Comparison of ENCODE assay signal across 14 cellular contexts in genomic region chr17:57949649-57950048, GRCh38. TPM values are rescaled to one million over a fixed set of nuclear protein-coding genes. Genes with fewer than 3 reads are reported as not detected.
DNase-seq lines count a peak whose midpoint lies in the region; ATAC-seq, FAIRE-seq and TF ChIP-seq lines count a peak whose summit lies in the region.
"Had no signal": no experiment of that assay in that cellular context is flagged by ENCODE, and none has a peak within 500 bp of the region (broad histone marks: within the 10 kb centered on the region; RNA-seq: fewer than 3 reads in every experiment).

No MANE protein-coding gene starts in this region.

- no peak overlapping the region for H3K9ac ChIP-seq in astrocyte (ENCODE audit: low read length)

- no peak for FAIRE-seq in astrocyte (lab: Jason Lieb, UNC)

- peak overlapping the region; percentile 32 for H3K4me2 ChIP-seq in astrocyte (ENCODE audit: low read length)
- no peak overlapping the region for H3K4me2 ChIP-seq in OCI-LY7 (ENCODE audit: low read length)

- DNase-seq in LHCN-M2 (ENCODE audit: low read depth) (peak; percentile 51), astrocyte (ENCODE audit: low read depth) (no peak), lower lobe of right lung (peak; percentile 77), superior temporal gyrus (ENCODE audit: extremely low spot score) (peak; percentile 28), OCI-LY7 (ENCODE audit: low spot score) (no peak), NCI-H1436 treated with DMSO at 0.1 percent for 48 hours (lab: John Stamatoyannopoulos, UW) (no peak)
- DNase-seq in central memory CD4-positive, alpha-beta T cell = no peak
- DNase-seq in activated T-cell treated with anti-CD3 and anti-CD28 coated beads, Interleukin-2, amount 50 U/mL, for 24 hours = no peak
- DNase-seq: activated T-cell treated with anti-CD3 and anti-CD28 coated beads, Interleukin-2, amount 50 U/mL, for 1 hour; effector memory CD8-positive, alpha-beta T cell; left cardiac atrium; NCI-H2081; stimulated activated CD4-positive, alpha-beta T cell treated with anti-CD3 and anti-CD28 coated beads, Interleukin-4, amount 100 ng/mL, for 1 hour; T-cell had no signal

- no peak overlapping the region for H3K27ac ChIP-seq in astrocyte (ENCODE audit: low read depth, low read length)
- peak overlapping the region; percentile 79 for H3K27ac ChIP-seq in lower lobe of right lung
- H3K27ac ChIP-seq in OCI-LY7 (ENCODE audit: low read depth, low read length, poor library complexity, severe bottlenecking) = no peak overlapping the region

- H3K36me3 Mint-ChIP-seq in astrocyte (ENCODE audit: low read depth, unreplicated experiment) = no peaks in the 10 kb centered on the region
- H3K36me3 Mint-ChIP-seq in activated T-cell treated with anti-CD3 and anti-CD28 coated beads, Interleukin-2, amount 50 U/mL, for 24 hours (ENCODE audit: low read depth) = no peaks in the 10 kb centered on the region
- H3K36me3 Mint-ChIP-seq: T-cell had no signal

- peaks cover 3% of the 10 kb centered on the region for H4K20me1 ChIP-seq in astrocyte (ENCODE audit: insufficient read depth, low read length)
- no peaks in the 10 kb centered on the region for H4K20me1 ChIP-seq in OCI-LY7 (ENCODE audit: insufficient read depth, low read length)

- POLR2A ChIA-PET in OCI-LY7 (lab: Charles Lee) = interaction anchor here (0.5 to 1.0 kb wide), 2 partner anchors 12 to 49 kb away, joined by 3 read pairs; no protein-coding TSS in a partner anchor

- no peaks in the 10 kb centered on the region for H3K9me3 ChIP-seq in astrocyte (ENCODE audit: insufficient read depth, low read depth, low read length)
- no peaks in the 10 kb centered on the region for H3K9me3 ChIP-seq in lower lobe of right lung
- no peaks in the 10 kb centered on the region for H3K9me3 ChIP-seq in OCI-LY7 (ENCODE audit: low read length)

- BruUV-seq in OCI-LY7 (replicated peaks; lab: Mats Ljungman, UMichigan) = no TSS peak

- no peak overlapping the region for H3K4me3 ChIP-seq in astrocyte (ENCODE audit: insufficient read depth, low read depth, low read length)
- no peak overlapping the region for H3K4me3 ChIP-seq in lower lobe of right lung
- no peak overlapping the region for H3K4me3 ChIP-seq in OCI-LY7 (ENCODE audit: low read depth, low read length, poor library complexity, severe bottlenecking)

- H3K27me3 ChIP-seq in astrocyte (ENCODE audit: insufficient read depth, low read length) = no peaks in the 10 kb centered on the region
- no peaks in the 10 kb centered on the region for H3K27me3 ChIP-seq in lower lobe of right lung (ENCODE audit: low read depth)

- peaks cover 74% of the 10 kb centered on the region for H3K4me1 Mint-ChIP-seq in astrocyte (ENCODE audit: low read depth, unreplicated experiment)
- H3K4me1 Mint-ChIP-seq in activated T-cell treated with anti-CD3 and anti-CD28 coated beads, Interleukin-2, amount 50 U/mL, for 24 hours (ENCODE audit: low read depth) = peaks cover 48% of the 10 kb centered on the region

- no peak overlapping the region for H2AFZ ChIP-seq in astrocyte (ENCODE audit: low read depth, low read length)
- no peak overlapping the region for H2AFZ ChIP-seq in OCI-LY7 (ENCODE audit: low read length)

- H3K4me3 Mint-ChIP-seq in astrocyte (ENCODE audit: unreplicated experiment) = no peak overlapping the region
- H3K4me3 Mint-ChIP-seq in activated T-cell treated with anti-CD3 and anti-CD28 coated beads, Interleukin-2, amount 50 U/mL, for 24 hours = no peak overlapping the region
- H3K4me3 Mint-ChIP-seq: T-cell had no signal

- peak overlapping the region; percentile 97 for H3K27ac Mint-ChIP-seq in astrocyte (ENCODE audit: unreplicated experiment)
- H3K27ac Mint-ChIP-seq in activated T-cell treated with anti-CD3 and anti-CD28 coated beads, Interleukin-2, amount 50 U/mL, for 24 hours = no peak overlapping the region

- no peak for TF ChIP-seq CTCF in astrocyte (IDR thresholded peaks at IDR 0.05; ENCODE audit: insufficient read depth, low read depth, low read length)
- no peak for TF ChIP-seq CTCF in lower lobe of right lung (IDR thresholded peaks at IDR 0.05)
- no peak for TF ChIP-seq CTCF in OCI-LY7 (conservative IDR thresholded peaks at IDR 0.05; ENCODE audit: low read length)

- H3K79me2 ChIP-seq in astrocyte (ENCODE audit: insufficient read depth, low read length) = peaks cover 66% of the 10 kb centered on the region
- H3K79me2 ChIP-seq in OCI-LY7 (ENCODE audit: insufficient read depth, low read depth, low read length) = no peaks in the 10 kb centered on the region

- peak; percentile 51 to 67 for ATAC-seq in lower lobe of right lung
- ATAC-seq: effector memory CD8-positive, alpha-beta T cell; T-cell had no signal

- H3K36me3 ChIP-seq in astrocyte (ENCODE audit: insufficient read depth, low read length) = no peaks in the 10 kb centered on the region
- H3K36me3 ChIP-seq in lower lobe of right lung = no peaks in the 10 kb centered on the region
- no peaks in the 10 kb centered on the region for H3K36me3 ChIP-seq in OCI-LY7 (ENCODE audit: insufficient read depth, low read length)

- peaks cover 55% of the 10 kb centered on the region for H3K4me1 ChIP-seq in astrocyte (ENCODE audit: insufficient read depth, low read length)
- H3K4me1 ChIP-seq in lower lobe of right lung = peaks cover 90% of the 10 kb centered on the region
- H3K4me1 ChIP-seq in OCI-LY7 (ENCODE audit: insufficient read depth, low read length, poor library complexity, severe bottlenecking) = peaks cover 45% of the 10 kb centered on the region

- CTCF ChIA-PET in OCI-LY7 (lab: Charles Lee; ENCODE audit: unreplicated experiment) = interaction anchor here (0.6 to 1.3 kb wide), 2 partner anchors 17 to 49 kb away, joined by 3 read pairs; no protein-coding TSS in a partner anchor

- no peaks in the 10 kb centered on the region for H3K9me2 ChIP-seq in OCI-LY7 (ENCODE audit: insufficient read depth, low read length)

- intact Hi-C loops in lower lobe of right lung (cut with DNase I) = no loop called here
- intact Hi-C loops in OCI-LY7 (cut with micrococcal nuclease; ENCODE audit: unreplicated experiment) = no loop called here

- H3K9me3 Mint-ChIP-seq in astrocyte (ENCODE audit: unreplicated experiment) = no peaks in the 10 kb centered on the region
- H3K9me3 Mint-ChIP-seq in activated T-cell treated with anti-CD3 and anti-CD28 coated beads, Interleukin-2, amount 50 U/mL, for 24 hours = no peaks in the 10 kb centered on the region
- H3K9me3 Mint-ChIP-seq: effector memory CD8-positive, alpha-beta T cell; T-cell had no signal

- H3K27me3 Mint-ChIP-seq in astrocyte (ENCODE audit: low read depth, unreplicated experiment) = no peaks in the 10 kb centered on the region
- peaks cover 28% of the 10 kb centered on the region for H3K27me3 Mint-ChIP-seq in activated T-cell treated with anti-CD3 and anti-CD28 coated beads, Interleukin-2, amount 50 U/mL, for 24 hours

RNA-seq across cellular contexts. Expression of gene CUEDC1, which starts 5.6 kb away (rescaled TPM):
- 22.9 and 29.6 TPM in 2 replicates for total RNA-seq in LHCN-M2 (2014; rRNA removed)
- polyA plus RNA-seq in LHCN-M2 (2012) = 56.4 TPM
- 37.4 and 43.7 TPM in 2 replicates for total RNA-seq in astrocyte
- 42.8 TPM for total RNA-seq in lower lobe of right lung
- not detected in 2 replicates for total RNA-seq in OCI-LY7 (2014; rRNA removed; shearing (Covaris generic))
- total RNA-seq in OCI-LY7 (2022) = 0.13 and 0.74 TPM in 2 replicates

RNA-seq across cellular contexts. Expression of gene VEZF1, which starts 38.4 kb away (rescaled TPM):
- total RNA-seq in LHCN-M2 (2014; rRNA removed) (60.3 and 65.2 TPM in 2 replicates), astrocyte (42.0 and 50.9 TPM in 2 replicates), lower lobe of right lung (73.5 TPM), OCI-LY7 (2022) (35.4 and 36.4 TPM in 2 replicates)
- polyA plus RNA-seq in LHCN-M2 (2012) = 23.7 TPM
- 19.0 and 22.6 TPM in 2 replicates for total RNA-seq in OCI-LY7 (2014; rRNA removed; shearing (Covaris generic))

RNA-seq across cellular contexts. Expression of gene SRSF1, which starts 57.4 kb away (rescaled TPM):
- total RNA-seq in LHCN-M2 (2014; rRNA removed) (373 and 386 TPM in 2 replicates), astrocyte (170 and 196 TPM in 2 replicates), lower lobe of right lung (159 TPM), OCI-LY7 (2022) (515 and 531 TPM in 2 replicates)
- polyA plus RNA-seq in LHCN-M2 (2012) = 153 TPM
- 582 and 677 TPM in 2 replicates for total RNA-seq in OCI-LY7 (2014; rRNA removed; shearing (Covaris generic))

Comparison
In these comparisons a context has a peak if more than half of its experiments do, and no peak if none do; other contexts are left out.
1. DNase-seq: peak in LHCN-M2 (single experiment), lower lobe of right lung (single experiment) and superior temporal gyrus (single experiment); none in astrocyte (single experiment), central memory CD4-positive, alpha-beta T cell (single experiment), OCI-LY7 (single experiment), NCI-H1436 treated with DMSO at 0.1 percent for 48 hours (single experiment) and activated T-cell treated with anti-CD3 and anti-CD28 coated beads, Interleukin-2, amount 50 U/mL, for 24 hours (single experiment).
2. RNA of gene CUEDC1, which starts 5.6 kb away (total RNA-seq): 37.4 to 43.7 TPM in astrocyte, 42.8 TPM in lower lobe of right lung (single experiment) and 22.9 to 29.6 TPM in LHCN-M2; 0.13 to 0.74 TPM in OCI-LY7; every median in the first group is over 10 times any median in the second.